ENCODE assay signal across 12 cellular contexts in the genomic region with DNA sequence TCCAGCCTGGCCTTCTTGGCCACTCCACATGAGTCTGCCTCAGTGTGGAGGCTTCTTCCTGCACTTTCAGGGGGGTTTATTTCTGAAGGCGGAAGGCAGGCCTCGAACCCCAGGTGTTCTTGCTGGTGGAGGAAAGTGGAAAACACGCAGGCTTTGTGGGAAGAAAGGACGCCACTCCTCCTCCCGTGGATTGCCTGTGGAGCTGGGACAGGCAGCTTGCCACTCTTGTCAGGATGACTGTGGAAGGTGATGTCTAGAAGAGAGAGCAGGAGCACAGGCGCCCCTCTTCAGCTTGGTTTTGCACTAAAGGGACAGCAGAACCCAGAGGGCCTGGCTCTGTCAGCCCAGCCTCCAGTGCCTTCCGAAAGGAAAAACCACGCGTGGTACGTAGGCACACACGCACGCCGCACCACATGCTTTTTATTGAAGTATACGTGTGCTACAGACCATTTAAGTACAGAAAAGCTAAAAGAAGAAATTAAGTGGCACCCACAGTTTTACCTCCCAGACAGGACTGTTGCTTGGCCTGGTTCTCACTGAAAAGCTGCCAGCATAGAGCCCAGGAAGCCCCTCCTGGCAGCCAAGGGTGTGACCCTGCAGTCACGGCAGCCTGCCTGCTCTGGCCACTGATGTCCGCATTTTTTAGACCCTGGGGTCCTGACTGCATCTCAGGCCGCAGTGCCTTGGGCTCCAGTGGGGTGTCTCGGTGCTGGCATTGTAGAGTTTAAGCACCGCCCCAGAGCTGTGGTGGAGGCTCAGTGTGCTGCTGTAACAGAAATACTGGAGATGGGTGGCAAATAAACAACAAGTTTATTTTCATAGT. TPM values are rescaled to one million over a fixed set of nuclear protein-coding genes. Genes with fewer than 3 reads are reported as not detected.
A peak's percentile ranks its signal among the peaks of the same experiment; 100 is the strongest.
DNase-seq lines count a peak whose midpoint lies in the region; ATAC-seq and TF ChIP-seq lines count a peak whose summit lies in the region.
"Had no signal": no experiment of that assay in that cellular context is flagged by ENCODE, and none has a peak within 500 bp of the region (broad histone marks: within the 10 kb centered on the region; RNA-seq: fewer than 3 reads in every experiment).

No MANE protein-coding gene starts in this region.

- H3K4me3 ChIP-seq in BLaER1 treated with 17β-estradiol and CSF1 and Interleukin-3, amounts not matched to agents 10 nM and 100 nM, result no peak overlapping the region
- H3K4me3 ChIP-seq: GM23338 had no signal

- no peak for ATAC-seq in natural killer cell treated with Interleukin-12 subunit alpha and Interleukin-12 subunit beta and Interleukin-15 and Interleukin-18, amount 100 ng/mL, for 72 hours
- no peak for ATAC-seq in left colon
- ATAC-seq: GM23338 had no signal

- intact Hi-C loops in Calu3 (cut with micrococcal nuclease; ENCODE audit: unreplicated experiment) (no loop called here), left colon (cut with DNase I, micrococcal nuclease) (no loop called here)

- TF ChIP-seq CTCF in Calu3 (IDR thresholded peaks at IDR 0.05; ENCODE audit: unreplicated experiment), result no peak

- H3K27me3 Mint-ChIP-seq in activated naive CD8-positive, alpha-beta T cell, result no peaks in the 10 kb centered on the region
- H3K27me3 Mint-ChIP-seq in natural killer cell treated with Interleukin-12 subunit alpha and Interleukin-12 subunit beta and Interleukin-15 and Interleukin-18, amount 100 ng/mL, for 72 hours, result no peaks in the 10 kb centered on the region
- no peaks in the 10 kb centered on the region for H3K27me3 Mint-ChIP-seq in Calu3 (ENCODE audit: unreplicated experiment)

- H3K9ac ChIP-seq in BLaER1 treated with 17β-estradiol and CSF1 and Interleukin-3, amounts not matched to agents 10 nM and 100 nM, result peak overlapping the region in 4 of 11 experiments; percentile 7 to 19 (median 10); a peak in 4 of 22 replicates

- H3K4me1 Mint-ChIP-seq in activated naive CD8-positive, alpha-beta T cell (ENCODE audit: low read depth), result peaks cover 95% of the 10 kb centered on the region
- peaks cover 82 to 86% of the 10 kb centered on the region in 2 donors for H3K4me1 Mint-ChIP-seq in natural killer cell treated with Interleukin-12 subunit alpha and Interleukin-12 subunit beta and Interleukin-15 and Interleukin-18, amount 100 ng/mL, for 72 hours (ENCODE audit: low read depth in 2 of 2)
- no peaks in the 10 kb centered on the region for H3K4me1 Mint-ChIP-seq in Calu3 (ENCODE audit: low read depth, unreplicated experiment)

- in situ Hi-C loops in G401 (cut with HindIII; ENCODE audit: low sequenced_read_pairs), result no loop called here

- peaks cover 99 to 100% (median 100%) of the 10 kb centered on the region in 10 experiments for H3K4me1 ChIP-seq in BLaER1 treated with 17β-estradiol and CSF1 and Interleukin-3, amounts not matched to agents 10 nM and 100 nM

- H3K9me3 Mint-ChIP-seq in activated naive CD8-positive, alpha-beta T cell (ENCODE audit: low read depth), result no peaks in the 10 kb centered on the region
- H3K9me3 Mint-ChIP-seq in natural killer cell treated with Interleukin-12 subunit alpha and Interleukin-12 subunit beta and Interleukin-15 and Interleukin-18, amount 100 ng/mL, for 72 hours, result no peaks in the 10 kb centered on the region
- H3K9me3 Mint-ChIP-seq in Calu3 (ENCODE audit: low read depth, unreplicated experiment), result no peaks in the 10 kb centered on the region
- H3K9me3 Mint-ChIP-seq: GM23338 had no signal

- H3K36me3 ChIP-seq in BLaER1 treated with 17β-estradiol and CSF1 and Interleukin-3, amounts not matched to agents 10 nM and 100 nM, result peaks cover 13 to 53% (median 32%) of the 10 kb centered on the region in 11 experiments; a peak in 21 of 22 replicates

- H3K4me2 ChIP-seq in BLaER1 treated with 17β-estradiol and CSF1 and Interleukin-3, amounts not matched to agents 10 nM and 100 nM, result peak overlapping the region in 10 of 11 experiments; percentile 22 to 99 (median 94); a peak in 19 of 22 replicates
- H3K4me2 ChIP-seq: GM23338 had no signal

- no peaks in the 10 kb centered on the region for H3K36me3 Mint-ChIP-seq in activated naive CD8-positive, alpha-beta T cell
- H3K36me3 Mint-ChIP-seq in natural killer cell treated with Interleukin-12 subunit alpha and Interleukin-12 subunit beta and Interleukin-15 and Interleukin-18, amount 100 ng/mL, for 72 hours, result no peaks in the 10 kb centered on the region
- peaks cover 3% of the 10 kb centered on the region for H3K36me3 Mint-ChIP-seq in Calu3 (ENCODE audit: insufficient read depth, unreplicated experiment)

- peak overlapping the region; percentile 99 for H3K27ac Mint-ChIP-seq in activated naive CD8-positive, alpha-beta T cell
- peak overlapping the region; percentile 83 to 99 for H3K27ac Mint-ChIP-seq in natural killer cell treated with Interleukin-12 subunit alpha and Interleukin-12 subunit beta and Interleukin-15 and Interleukin-18, amount 100 ng/mL, for 72 hours
- H3K27ac Mint-ChIP-seq in Calu3 (ENCODE audit: unreplicated experiment), result no peak overlapping the region
- H3K27ac Mint-ChIP-seq: GM23338 had no signal

- peak overlapping the region; percentile 93 for H3K4me3 Mint-ChIP-seq in activated naive CD8-positive, alpha-beta T cell
- peak overlapping the region; percentile 92 for H3K4me3 Mint-ChIP-seq in natural killer cell treated with Interleukin-12 subunit alpha and Interleukin-12 subunit beta and Interleukin-15 and Interleukin-18, amount 100 ng/mL, for 72 hours
- no peak overlapping the region for H3K4me3 Mint-ChIP-seq in Calu3 (ENCODE audit: low read depth, unreplicated experiment)
- H3K4me3 Mint-ChIP-seq: GM23338 had no signal

- H4K20me1 ChIP-seq in BLaER1 treated with 17β-estradiol and CSF1 and Interleukin-3, amounts not matched to agents 10 nM and 100 nM, result peaks cover 99 to 100% (median 100%) of the 10 kb centered on the region in 11 experiments

- H3K9me3 ChIP-seq in BLaER1 treated with 17β-estradiol and CSF1 and Interleukin-3, amounts not matched to agents 10 nM and 100 nM (replicated peaks in 1 of 11), result no peaks in the 10 kb centered on the region

- peak; percentile 27 for DNase-seq in G401 (ENCODE audit: low spot score)
- no peak for DNase-seq in natural killer cell treated with Interleukin-12 subunit alpha and Interleukin-12 subunit beta and Interleukin-15 and Interleukin-18, amount 100 ng/mL, for 72 hours (ENCODE audit: low spot score)
- DNase-seq in NCI-H2107 treated with DMSO at 0.1 percent for 48 hours (lab: John Stamatoyannopoulos, UW; ENCODE audit: unreplicated experiment), result no peak
- DNase-seq in mesenteric fat pad (ENCODE audit: low spot score), result no peak
- no peak for DNase-seq in Calu3
- DNase-seq in left colon, result no peak
- DNase-seq: aorta, NCI-H526 treated with DMSO at 0.1 percent for 48 hours, RPMI8226 had no signal

- CTCF ChIA-PET in Calu3 (lab: Charles Lee), result no interaction called here

- H3K27me3 ChIP-seq in BLaER1 treated with 17β-estradiol and CSF1 and Interleukin-3, amounts not matched to agents 10 nM and 100 nM, result no peaks in the 10 kb centered on the region

- BruUV-seq in Calu3 (replicated peaks; lab: Mats Ljungman, UMichigan), result no TSS peak

- peak overlapping the region in 4 of 11 experiments; percentile 25 to 55 (median 34); a peak in 6 of 22 replicates for H3K27ac ChIP-seq in BLaER1 treated with 17β-estradiol and CSF1 and Interleukin-3, amounts not matched to agents 10 nM and 100 nM

RNA-seq across cellular contexts. Expression of a gene that starts 21.6 kb away (rescaled TPM):
- 7.6 and 14.2 TPM in 2 replicates for total RNA-seq in G401 (2014; rRNA removed; shearing (Covaris generic))
- 100 to 1,000 TPM in 1 of 2 donors, 10 to 100 TPM in 1; 95.1 to 153 TPM for total RNA-seq in natural killer cell treated with Interleukin-12 subunit alpha and Interleukin-12 subunit beta and Interleukin-15 and Interleukin-18, amount 100 ng/mL, for 72 hours
- total RNA-seq in mesenteric fat pad (41.8 TPM), Calu3 (2022) (14.1 and 22.9 TPM in 2 replicates), left colon (100 to 1,000 TPM in 1 of 2 donors, 10 to 100 TPM in 1; 36.8 to 103 TPM)
